In the genomic region with DNA sequence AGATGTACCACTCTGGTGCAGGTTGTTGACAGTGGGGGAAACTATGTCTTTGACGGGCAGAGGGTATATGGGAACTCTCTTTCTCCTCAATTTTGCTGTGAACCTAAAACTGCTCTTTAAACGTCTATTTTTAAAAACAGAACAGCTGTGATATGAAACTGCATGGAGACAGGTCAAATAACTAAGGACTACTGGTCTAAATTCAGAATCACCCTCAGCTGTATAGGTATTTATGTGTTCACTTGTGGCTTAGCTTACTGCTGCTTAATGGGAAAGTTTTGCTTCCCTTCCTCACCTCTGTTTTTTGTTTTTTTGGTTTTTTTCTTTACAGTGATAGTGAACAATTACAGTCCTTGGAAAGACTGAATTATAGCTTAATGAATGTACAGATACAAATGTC, we compare ENCODE assay signal across 28 cellular contexts.
"Had no signal": no experiment of that assay in that cellular context is flagged by ENCODE, and none has a peak within 500 bp of the region (broad histone marks: within the 10 kb centered on the region; RNA-seq: fewer than 3 reads in every experiment).

No MANE protein-coding gene starts in this region.

- H3K4me2 ChIP-seq: neural progenitor cell, smooth muscle cell had no signal

- H3K4me1 ChIP-seq: heart right ventricle, left lung, lower lobe of right lung, parathyroid adenoma, right atrium auricular region, uterus had no signal

- H2AFZ ChIP-seq: neural progenitor cell, parathyroid adenoma had no signal

- DNase-seq: heart right ventricle; hippocampal formation; kidney; left colon; left lung; lower lobe of right lung; mammary epithelial cell; mesenchymal stem cell; naive B cell; natural killer cell; nephron progenitor cell; occipital lobe; stimulated activated CD4-positive, alpha-beta T cell treated with anti-CD3 and anti-CD28 coated beads, Interleukin-1b, Interleukin-23, amount 100 ng/mL, for 48 hours; stimulated activated CD4-positive, alpha-beta T cell treated with anti-CD3 and anti-CD28 coated beads, Interleukin-2, amount 100 ng/mL, for 48 hours; stimulated activated CD4-positive, alpha-beta T cell treated with anti-CD3 and anti-CD28 coated beads, Interleukin-4, amount 100 ng/mL, for 4 hours; stimulated activated CD8-positive, alpha-beta memory T cell treated with anti-CD3 and anti-CD28 coated beads, Interleukin-4, amount 100 ng/mL, for 48 hours; stimulated activated naive CD4-positive, alpha-beta T cell treated with Interleukin-2 at 50 U/mL for 16 hours; stimulated activated naive CD8-positive, alpha-beta T cell treated with anti-CD3 and anti-CD28 coated beads, Interleukin-15, amount 100 ng/mL, for 72 hours; substantia nigra; uterus had no signal

- H3K9ac ChIP-seq: neural progenitor cell, parathyroid adenoma had no signal

- ATAC-seq: heart right ventricle; left lung; lower lobe of right lung; natural killer cell; sciatic nerve; stimulated activated memory B cell treated with anti-CD40 and anti-IgM and Interleukin-4, amounts not matched to agents 10 μg/mL and 1 μg/mL and 100 μg/mL, for 72 hours; stimulated activated naive CD8-positive, alpha-beta T cell treated with anti-CD3 and anti-CD28 coated beads, Interleukin-15, amount 100 ng/mL, for 72 hours had no signal

- H3K27me3 ChIP-seq: heart right ventricle, left lung, neural progenitor cell, neutrophil, right atrium auricular region, tibial nerve, uterus had no signal

- H3K4me3 ChIP-seq: heart right ventricle, left lung, lower lobe of right lung, neural progenitor cell, right atrium auricular region, smooth muscle cell, tibial nerve, uterus had no signal

- H3K36me3 ChIP-seq: heart right ventricle, left lung, lower lobe of right lung, neural progenitor cell, neutrophil, right atrium auricular region, tibial nerve, uterus had no signal

- H3K9me3 ChIP-seq: heart right ventricle, left lung, lower lobe of right lung, neutrophil, right atrium auricular region, tibial nerve, uterus had no signal

- H3K27ac ChIP-seq: heart right ventricle, left lung, lower lobe of right lung, neural progenitor cell, neutrophil, parathyroid adenoma, right atrium auricular region, tibial nerve, uterus had no signal
